In the genomic region with DNA sequence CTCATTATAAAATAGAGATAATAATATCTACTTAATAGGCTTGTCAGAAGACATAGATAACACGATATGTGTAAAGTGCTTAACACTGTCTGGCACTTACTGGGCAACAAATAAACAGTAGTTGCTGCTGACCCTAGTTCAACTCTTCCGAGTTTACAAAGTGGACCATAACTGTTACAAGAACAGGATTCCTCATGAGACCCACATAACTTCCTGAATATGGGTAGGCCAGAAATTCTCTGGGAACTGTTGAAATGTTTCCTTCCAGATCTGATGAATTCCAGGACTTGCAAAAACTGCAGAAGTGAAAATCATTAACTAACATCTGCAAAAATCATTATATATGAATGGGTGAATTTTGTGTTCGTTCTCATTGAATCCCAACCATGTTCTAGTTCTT, we compare ENCODE assay signal across 1 cellular context.
TF ChIP-seq lines count a peak whose summit lies in the region.

No MANE protein-coding gene starts in this region.

TF ChIP-seq in HepG2, 621 proteins besides CTCF, POLR2A, EP300 and RAD21:
- TF ChIP-seq HNRNPUL1 (IDR thresholded peaks at IDR 0.05; ENCODE audit: low read depth, low read length) (no peak), RXRB (CRISPR knock-in tag; IDR thresholded peaks at IDR 0.05; ENCODE audit: borderline replicate concordance) (no peak), ZNF720 (CRISPR knock-in tag; IDR thresholded peaks at IDR 0.05) (no peak), ZNF331 (CRISPR knock-in tag; IDR thresholded peaks at IDR 0.05) (no peak), ZMYM4 (CRISPR knock-in tag; IDR thresholded peaks at IDR 0.05) (no peak), RBM39 (IDR thresholded peaks at IDR 0.05; ENCODE audit: low read depth, low read length, poor library complexity, severe bottlenecking) (no peak), ZNF160 (CRISPR knock-in tag; IDR thresholded peaks at IDR 0.05) (no peak), MEF2D (CRISPR knock-in tag; IDR thresholded peaks at IDR 0.05) (no peak), HNRNPLL (IDR thresholded peaks at IDR 0.05; ENCODE audit: low read depth, low read length, poor library complexity, severe bottlenecking) (no peak)
- TF ChIP-seq, protein P1, sequence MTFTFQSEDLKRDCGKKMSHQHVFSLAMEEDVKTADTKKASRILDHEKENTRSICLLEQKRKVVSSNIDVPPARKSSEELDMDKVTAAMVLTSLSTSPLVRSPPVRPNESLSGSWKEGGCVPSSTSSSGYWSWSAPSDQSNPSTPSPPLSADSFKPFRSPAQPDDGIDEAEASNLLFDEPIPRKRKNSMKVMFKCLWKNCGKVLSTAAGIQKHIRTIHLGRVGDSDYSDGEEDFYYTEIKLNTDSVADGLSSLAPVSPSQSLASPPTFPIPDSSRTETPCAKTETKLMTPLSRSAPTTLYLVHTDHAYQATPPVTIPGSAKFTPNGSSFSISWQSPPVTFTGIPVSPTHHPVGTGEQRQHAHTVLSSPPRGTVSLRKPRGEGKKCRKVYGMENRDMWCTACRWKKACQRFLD (CRISPR knock-in tag; IDR thresholded peaks at IDR 0.05; ENCODE audit: borderline replicate concordance): no peak
- TF ChIP-seq, protein P2, sequence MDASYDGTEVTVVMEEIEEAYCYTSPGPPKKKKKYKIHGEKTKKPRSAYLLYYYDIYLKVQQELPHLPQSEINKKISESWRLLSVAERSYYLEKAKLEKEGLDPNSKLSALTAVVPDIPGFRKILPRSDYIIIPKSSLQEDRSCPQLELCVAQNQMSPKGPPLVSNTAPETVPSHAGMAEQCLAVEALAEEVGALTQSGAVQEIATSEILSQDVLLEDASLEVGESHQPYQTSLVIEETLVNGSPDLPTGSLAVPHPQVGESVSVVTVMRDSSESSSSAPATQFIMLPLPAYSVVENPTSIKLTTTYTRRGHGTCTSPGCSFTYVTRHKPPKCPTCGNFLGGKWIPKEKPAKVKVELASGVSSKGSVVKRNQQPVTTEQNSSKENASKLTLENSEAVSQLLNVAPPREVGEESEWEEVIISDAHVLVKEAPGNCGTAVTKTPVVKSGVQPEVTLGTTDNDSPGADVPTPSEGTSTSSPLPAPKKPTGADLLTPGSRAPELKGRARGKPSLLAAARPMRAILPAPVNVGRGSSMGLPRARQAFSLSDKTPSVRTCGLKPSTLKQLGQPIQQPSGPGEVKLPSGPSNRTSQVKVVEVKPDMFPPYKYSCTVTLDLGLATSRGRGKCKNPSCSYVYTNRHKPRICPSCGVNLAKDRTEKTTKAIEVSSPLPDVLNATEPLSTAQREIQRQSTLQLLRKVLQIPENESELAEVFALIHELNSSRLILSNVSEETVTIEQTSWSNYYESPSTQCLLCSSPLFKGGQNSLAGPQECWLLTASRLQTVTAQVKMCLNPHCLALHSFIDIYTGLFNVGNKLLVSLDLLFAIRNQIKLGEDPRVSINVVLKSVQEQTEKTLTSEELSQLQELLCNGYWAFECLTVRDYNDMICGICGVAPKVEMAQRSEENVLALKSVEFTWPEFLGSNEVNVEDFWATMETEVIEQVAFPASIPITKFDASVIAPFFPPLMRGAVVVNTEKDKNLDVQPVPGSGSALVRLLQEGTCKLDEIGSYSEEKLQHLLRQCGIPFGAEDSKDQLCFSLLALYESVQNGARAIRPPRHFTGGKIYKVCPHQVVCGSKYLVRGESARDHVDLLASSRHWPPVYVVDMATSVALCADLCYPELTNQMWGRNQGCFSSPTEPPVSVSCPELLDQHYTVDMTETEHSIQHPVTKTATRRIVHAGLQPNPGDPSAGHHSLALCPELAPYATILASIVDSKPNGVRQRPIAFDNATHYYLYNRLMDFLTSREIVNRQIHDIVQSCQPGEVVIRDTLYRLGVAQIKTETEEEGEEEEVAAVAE (CRISPR knock-in tag; IDR thresholded peaks at IDR 0.05; ENCODE audit: borderline replicate concordance): no peak
- TF ChIP-seq, protein P3, sequence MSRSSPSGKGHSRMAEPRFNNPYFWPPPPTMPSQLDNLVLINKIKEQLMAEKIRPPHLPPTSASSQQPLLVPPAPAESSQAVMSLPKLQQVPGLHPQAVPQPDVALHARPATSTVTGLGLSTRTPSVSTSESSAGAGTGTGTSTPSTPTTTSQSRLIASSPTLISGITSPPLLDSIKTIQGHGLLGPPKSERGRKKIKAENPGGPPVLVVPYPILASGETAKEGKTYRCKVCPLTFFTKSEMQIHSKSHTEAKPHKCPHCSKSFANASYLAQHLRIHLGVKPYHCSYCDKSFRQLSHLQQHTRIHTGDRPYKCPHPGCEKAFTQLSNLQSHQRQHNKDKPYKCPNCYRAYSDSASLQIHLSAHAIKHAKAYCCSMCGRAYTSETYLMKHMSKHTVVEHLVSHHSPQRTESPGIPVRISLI (CRISPR knock-in tag; IDR thresholded peaks at IDR 0.05; ENCODE audit: borderline replicate concordance): no peak
TF ChIP-seq in HepG2: peak in this region for 0.
